15 cellular contexts compared by ENCODE assay signal in genomic region chr21:24223625-24224024, GRCh38.
"Had no signal": no experiment of that assay in that cellular context is flagged by ENCODE, and none has a peak within 500 bp of the region (broad histone marks: within the 10 kb centered on the region; RNA-seq: fewer than 3 reads in every experiment).

No MANE protein-coding gene starts in this region.

- H3K36me3 ChIP-seq: left ventricle myocardium inferior, pancreas had no signal

- DNase-seq: activated B cell treated with CpG ODN at 0.5 μM for 24 hours; activated CD4-positive, alpha-beta T cell treated with anti-CD3 and anti-CD28 coated beads, Interleukin-2, amount 10 ng/mL, durations not matched to agents 24 days and 14 days; activated CD8-positive, alpha-beta memory T cell treated with anti-CD3 and anti-CD28 coated beads, Interleukin-2, amount 50 U/mL, for 48 hours; activated gamma-delta T cell; activated T-cell treated with anti-CD3 and anti-CD28 coated beads, Interleukin-2, amount 50 U/mL, for 72 hours; amygdala; cortex of kidney; effector CD8-positive, alpha-beta T cell; hippocampal formation; left ventricle myocardium inferior; naive thymus-derived CD8-positive, alpha-beta T cell; pancreas; stimulated activated naive CD8-positive, alpha-beta T cell treated with anti-CD3 and anti-CD28 coated beads, Interleukin-15, amount 100 ng/mL, for 72 hours had no signal

- H3K4me1 ChIP-seq: left ventricle myocardium inferior, pancreas had no signal

- ATAC-seq: activated naive CD4-positive, alpha-beta T cell treated with anti-CD3 and anti-CD28 coated beads, Interleukin-2, amount 50 U/mL, for 72 hours; activated T-cell treated with anti-CD3 and anti-CD28 coated beads, Interleukin-2, amount 50 U/mL, for 72 hours; naive thymus-derived CD8-positive, alpha-beta T cell; pancreas; sciatic nerve; stimulated activated naive CD8-positive, alpha-beta T cell treated with anti-CD3 and anti-CD28 coated beads, Interleukin-15, amount 100 ng/mL, for 72 hours had no signal

- H3K27ac ChIP-seq: left ventricle myocardium inferior, pancreas had no signal

- FAIRE-seq: pancreas had no signal

- H3K9me3 ChIP-seq: pancreas had no signal

- H3K27me3 ChIP-seq: pancreas had no signal

- H3K4me3 ChIP-seq: left ventricle myocardium inferior, pancreas had no signal
